Comparison of ENCODE assay signal across 11 cellular contexts in genomic region chr11:109037856-109038780, GRCh38.
DNase-seq lines count a peak whose midpoint lies in the region; ATAC-seq, FAIRE-seq and TF ChIP-seq lines count a peak whose summit lies in the region.
"Had no signal": no experiment of that assay in that cellular context is flagged by ENCODE, and none has a peak within 500 bp of the region (broad histone marks: within the 10 kb centered on the region; RNA-seq: fewer than 3 reads in every experiment).

No MANE protein-coding gene starts in this region.

- peak in 1 of 2 donors; percentile 80 for DNase-seq in cardiac muscle cell (ENCODE audit: low read depth in 1 of 2, low spot score in 1 of 2)
- DNase-seq in Right ventricle myocardium superior, result no peak
- peak; percentile 46 for DNase-seq in bronchial epithelial cell (ENCODE audit: low read depth)
- peak; percentile 77 for DNase-seq in iris pigment epithelial cell (ENCODE audit: low read depth)
- DNase-seq in thoracic aorta (ENCODE audit: low spot score), result no peak
- no peak for DNase-seq in NCI-H510A treated with DMSO at 0.1 percent for 48 hours (lab: John Stamatoyannopoulos, UW)
- no peak for DNase-seq in NCI-H2227 treated with DMSO at 0.1 percent for 48 hours (lab: John Stamatoyannopoulos, UW)
- no peak for DNase-seq in NCI-H1417 treated with DMSO at 0.1 percent for 48 hours (lab: John Stamatoyannopoulos, UW)
- DNase-seq: activated CD4-positive, alpha-beta T cell treated with anti-CD3 and anti-CD28 coated beads for 48 hours; activated gamma-delta T cell had no signal

- peak; percentile 17 for TF ChIP-seq CTCF in cardiac muscle cell (IDR thresholded peaks at IDR 0.05; ENCODE audit: low read depth, low read length)
- no peak for TF ChIP-seq CTCF in bronchial epithelial cell (IDR thresholded peaks at IDR 0.05; ENCODE audit: insufficient read depth, low read length, severe bottlenecking)
- no peak for TF ChIP-seq CTCF in thoracic aorta (IDR thresholded peaks at IDR 0.05)

- no peaks in the 10 kb centered on the region for H3K9me3 ChIP-seq in cardiac muscle cell (ENCODE audit: low read depth)
- no peaks in the 10 kb centered on the region for H3K9me3 ChIP-seq in thoracic aorta

- H3K4me1 ChIP-seq in cardiac muscle cell (ENCODE audit: low read depth), result no peaks in the 10 kb centered on the region
- H3K4me1 ChIP-seq in thoracic aorta (ENCODE audit: control insufficient read depth in 1 of 2, low read depth in 2 of 2), result peaks cover 0 to 22% of the 10 kb centered on the region in 2 donors

- no peaks in the 10 kb centered on the region for H3K27me3 ChIP-seq in cardiac muscle cell
- H3K27me3 ChIP-seq in bronchial epithelial cell (ENCODE audit: control insufficient read depth, insufficient read depth, low read length), result no peaks in the 10 kb centered on the region
- no peaks in the 10 kb centered on the region for H3K27me3 ChIP-seq in thoracic aorta (replicated peaks; ENCODE audit: insufficient read depth)

- H3K36me3 ChIP-seq in cardiac muscle cell (no peaks in the 10 kb centered on the region), bronchial epithelial cell (ENCODE audit: control insufficient read depth, insufficient read depth, low read length) (no peaks in the 10 kb centered on the region), thoracic aorta (no peaks in the 10 kb centered on the region)

- FAIRE-seq in bronchial epithelial cell (lab: Jason Lieb, UNC), result no peak
- FAIRE-seq: A204.1 had no signal

- H3K27ac ChIP-seq in cardiac muscle cell (no peak overlapping the region), thoracic aorta (peak overlapping the region; percentile 0 to 39)

- intact Hi-C loops in Right ventricle myocardium superior (cut with DNase I), result no loop called here

- H3K4me3 ChIP-seq in cardiac muscle cell, result no peak overlapping the region
- H3K4me3 ChIP-seq in bronchial epithelial cell (ENCODE audit: low read depth, low read length), result no peak overlapping the region
- no peak overlapping the region for H3K4me3 ChIP-seq in thoracic aorta

- ATAC-seq in Right ventricle myocardium superior (ENCODE audit: poor library complexity), result no peak
- ATAC-seq in thoracic aorta (ENCODE audit: insufficient number of reproducible peaks, low FRiP score, low read depth), result peak; percentile 51

Comparison
In these comparisons a context has a peak if more than half of its experiments do, and no peak if none do; other contexts are left out.
1. DNase-seq: peak in bronchial epithelial cell (single experiment) and iris pigment epithelial cell (single experiment); none in Right ventricle myocardium superior (single experiment), thoracic aorta (single experiment), NCI-H510A treated with DMSO at 0.1 percent for 48 hours (single experiment), NCI-H2227 treated with DMSO at 0.1 percent for 48 hours (single experiment) and NCI-H1417 treated with DMSO at 0.1 percent for 48 hours (single experiment).